29 cellular contexts compared by ENCODE assay signal in genomic region chr22:49943405-49943765, GRCh38. TPM values are rescaled to one million over a fixed set of nuclear protein-coding genes. Genes with fewer than 3 reads are reported as not detected.
DNase-seq lines count a peak whose midpoint lies in the region; ATAC-seq and TF ChIP-seq lines count a peak whose summit lies in the region.
"Had no signal": no experiment of that assay in that cellular context is flagged by ENCODE, and none has a peak within 500 bp of the region (broad histone marks: within the 10 kb centered on the region; RNA-seq: fewer than 3 reads in every experiment).

No MANE protein-coding gene starts in this region.

- DNase-seq in A673 (ENCODE audit: low spot score): no peak
- DNase-seq in SK-N-MC (ENCODE audit: low read depth, low spot score): no peak
- no peak for DNase-seq in memory B cell (ENCODE audit: low spot score in 2 of 2)
- DNase-seq in activated T-helper 1 cell treated with anti-CD3 and anti-CD28 coated beads, Interleukin-12 subunit alpha, Interleukin-12 subunit beta, Interleukin-2, Interleukin-4 antibody, amounts not matched to agents 30 ng/mL and 10 ng/mL and 1 ng/mL, durations not matched to agents 14 hours and 24 hours and 36 hours (ENCODE audit: low spot score): no peak
- no peak for DNase-seq in right atrium auricular region (ENCODE audit: low spot score)
- DNase-seq in MM.1S: no peak
- no peak for DNase-seq in left lung
- DNase-seq: activated CD4-positive, alpha-beta T cell treated with anti-CD3 and anti-CD28 coated beads, Interleukin-2, amount 50 U/mL, for 4 hours; Calu3; cortex of kidney; DND-41; effector memory CD4-positive, alpha-beta T cell; GF-D8; left colon; NCI-H1092; NCI-H1694; NCI-H446; NCI-H748 treated with DMSO at 0.1 percent for 48 hours; stimulated activated CD4-positive, alpha-beta T cell treated with anti-CD3 and anti-CD28 coated beads, Interleukin-4, amount 100 ng/mL, for 24 hours; T-helper 1 cell had no signal

- TF ChIP-seq CTCF in 22Rv1 (IDR thresholded peaks at IDR 0.05): no peak
- no peak for TF ChIP-seq CTCF in A673 (conservative IDR thresholded peaks at IDR 0.05; ENCODE audit: low read depth, low read length)
- TF ChIP-seq CTCF in right atrium auricular region (IDR thresholded peaks at IDR 0.05): no peak
- TF ChIP-seq CTCF in MM.1S (IDR thresholded peaks at IDR 0.05; ENCODE audit: low read length): no peak
- no peak for TF ChIP-seq CTCF in left lung (IDR thresholded peaks at IDR 0.05)

- H3K4me2 ChIP-seq in MM.1S (ENCODE audit: low read depth, low read length): no peak overlapping the region
- H3K4me2 ChIP-seq: GM23338 had no signal

- peak overlapping the region; percentile 75 for H3K27ac Mint-ChIP-seq in memory B cell
- H3K27ac Mint-ChIP-seq in activated T-helper 1 cell treated with anti-CD3 and anti-CD28 coated beads, Interleukin-12 subunit alpha, Interleukin-12 subunit beta, Interleukin-2, Interleukin-4 antibody, amounts not matched to agents 30 ng/mL and 10 ng/mL and 1 ng/mL, durations not matched to agents 14 hours and 24 hours and 36 hours: no peak overlapping the region
- H3K27ac Mint-ChIP-seq: activated naive CD4-positive, alpha-beta T cell treated with anti-CD3 and anti-CD28 coated beads, Interleukin-2, amount 50 U/mL, for 72 hours; activated T-helper 2 cell treated with anti-CD3 and anti-CD28 coated beads, Interferon-gamma antibody, Interleukin-2, Interleukin-4, amounts not matched to agents 10 μg/mL and 5 μg/mL and 100 μg/mL, durations not matched to agents 14 hours and 24 hours and 36 hours; GM23338; progenitor cell of endocrine pancreas had no signal

- no peaks in the 10 kb centered on the region for H3F3A ChIP-seq in MM.1S (ENCODE audit: insufficient read depth, low read length)

- no peaks in the 10 kb centered on the region for H3K9me2 ChIP-seq in MM.1S (replicated peaks; ENCODE audit: insufficient read depth, low read length)

- no peaks in the 10 kb centered on the region for H3K79me2 ChIP-seq in MM.1S (ENCODE audit: low read length)

- H3K36me3 ChIP-seq in A673 (ENCODE audit: insufficient read depth, low read length, poor library complexity, severe bottlenecking) (no peaks in the 10 kb centered on the region), SK-N-MC (ENCODE audit: insufficient read depth, low read length) (no peaks in the 10 kb centered on the region), right atrium auricular region (no peaks in the 10 kb centered on the region), MM.1S (replicated peaks; ENCODE audit: insufficient read depth, low read length) (no peaks in the 10 kb centered on the region), left lung (no peaks in the 10 kb centered on the region)
- H3K36me3 ChIP-seq: ascending aorta, suprapubic skin had no signal

- H3K4me3 Mint-ChIP-seq in memory B cell: peak overlapping the region; percentile 71
- no peak overlapping the region for H3K4me3 Mint-ChIP-seq in activated T-helper 1 cell treated with anti-CD3 and anti-CD28 coated beads, Interleukin-12 subunit alpha, Interleukin-12 subunit beta, Interleukin-2, Interleukin-4 antibody, amounts not matched to agents 30 ng/mL and 10 ng/mL and 1 ng/mL, durations not matched to agents 14 hours and 24 hours and 36 hours
- H3K4me3 Mint-ChIP-seq: GM23338 had no signal

- H4K20me1 ChIP-seq in MM.1S (ENCODE audit: insufficient read depth, low read length): no peaks in the 10 kb centered on the region

- H3K9ac ChIP-seq in SK-N-MC (ENCODE audit: insufficient read length) (no peak overlapping the region), MM.1S (ENCODE audit: low read length) (no peak overlapping the region)

- CTCF ChIA-PET in A673 (lab: Charles Lee): no interaction called here

- H3K27me3 ChIP-seq in A673 (replicated peaks; ENCODE audit: insufficient read depth, low read depth, low read length, poor library complexity) (no peaks in the 10 kb centered on the region), right atrium auricular region (no peaks in the 10 kb centered on the region), MM.1S (replicated peaks; ENCODE audit: insufficient read depth, low read length) (peaks cover 17% of the 10 kb centered on the region), left lung (no peaks in the 10 kb centered on the region)
- H3K27me3 ChIP-seq: ascending aorta, suprapubic skin had no signal

- H3K4me3 ChIP-seq in A673 (ENCODE audit: low read depth, low read length, poor library complexity, severe bottlenecking) (no peak overlapping the region), SK-N-MC (no peak overlapping the region), right atrium auricular region (no peak overlapping the region), MM.1S (ENCODE audit: low read length) (no peak overlapping the region), left lung (no peak overlapping the region)
- H3K4me3 ChIP-seq: ascending aorta, GM23338, suprapubic skin had no signal

- no peaks in the 10 kb centered on the region for H3K9me3 Mint-ChIP-seq in memory B cell
- H3K9me3 Mint-ChIP-seq in activated T-helper 1 cell treated with anti-CD3 and anti-CD28 coated beads, Interleukin-12 subunit alpha, Interleukin-12 subunit beta, Interleukin-2, Interleukin-4 antibody, amounts not matched to agents 30 ng/mL and 10 ng/mL and 1 ng/mL, durations not matched to agents 14 hours and 24 hours and 36 hours: no peaks in the 10 kb centered on the region
- H3K9me3 Mint-ChIP-seq: activated naive CD4-positive, alpha-beta T cell treated with anti-CD3 and anti-CD28 coated beads, Interleukin-2, amount 50 U/mL, for 72 hours; activated T-helper 2 cell treated with anti-CD3 and anti-CD28 coated beads, Interferon-gamma antibody, Interleukin-2, Interleukin-4, amounts not matched to agents 10 μg/mL and 5 μg/mL and 100 μg/mL, durations not matched to agents 14 hours and 24 hours and 36 hours had no signal

- ATAC-seq in memory B cell (ENCODE audit: low read depth) (no peak), left lung (no peak)
- ATAC-seq: left colon had no signal

- no TSS peak for BruUV-seq in A673 (replicated peaks; lab: Mats Ljungman, UMichigan)

- H3K27ac ChIP-seq in 22Rv1: peak overlapping the region; percentile 82
- peak overlapping the region; percentile 82 for H3K27ac ChIP-seq in A673 (ENCODE audit: low read depth, low read length, poor library complexity, severe bottlenecking)
- peak overlapping the region; percentile 62 for H3K27ac ChIP-seq in SK-N-MC
- peak overlapping the region in 1 of 2 donors; percentile 17 for H3K27ac ChIP-seq in right atrium auricular region
- no peak overlapping the region for H3K27ac ChIP-seq in MM.1S (ENCODE audit: low read length)
- no peak overlapping the region for H3K27ac ChIP-seq in left lung
- H3K27ac ChIP-seq: ascending aorta, C4-2B, epithelial cell of prostate, suprapubic skin had no signal

- H3K9me3 ChIP-seq in A673 (ENCODE audit: low read depth, low read length, poor library complexity, severe bottlenecking) (no peaks in the 10 kb centered on the region), SK-N-MC (ENCODE audit: low read depth, low read length) (no peaks in the 10 kb centered on the region), right atrium auricular region (no peaks in the 10 kb centered on the region), MM.1S (replicated peaks; ENCODE audit: insufficient read depth, low read length) (no peaks in the 10 kb centered on the region), left lung (no peaks in the 10 kb centered on the region)
- H3K9me3 ChIP-seq: ascending aorta, suprapubic skin had no signal

- H3K4me1 Mint-ChIP-seq in memory B cell: no peaks in the 10 kb centered on the region
- peaks cover 5% of the 10 kb centered on the region for H3K4me1 Mint-ChIP-seq in activated T-helper 1 cell treated with anti-CD3 and anti-CD28 coated beads, Interleukin-12 subunit alpha, Interleukin-12 subunit beta, Interleukin-2, Interleukin-4 antibody, amounts not matched to agents 30 ng/mL and 10 ng/mL and 1 ng/mL, durations not matched to agents 14 hours and 24 hours and 36 hours (ENCODE audit: low read depth)

- H3K4me1 ChIP-seq in A673 (ENCODE audit: insufficient read depth, low read length, poor library complexity, severe bottlenecking): peaks cover 22% of the 10 kb centered on the region
- peaks cover 0 to 20% of the 10 kb centered on the region in 2 donors for H3K4me1 ChIP-seq in right atrium auricular region
- no peaks in the 10 kb centered on the region for H3K4me1 ChIP-seq in MM.1S (ENCODE audit: low read length)
- H3K4me1 ChIP-seq in left lung: peaks cover 0 to 31% of the 10 kb centered on the region in 2 donors
- H3K4me1 ChIP-seq: ascending aorta had no signal

- H2AFZ ChIP-seq in MM.1S (ENCODE audit: low read length): no peak overlapping the region
- H2AFZ ChIP-seq: GM23338 had no signal

- POLR2A ChIA-PET in A673 (lab: Charles Lee; ENCODE audit: low non-redundant PET): no interaction called here

- intact Hi-C loops in A673 (cut with micrococcal nuclease; ENCODE audit: unreplicated experiment): no loop called here
- intact Hi-C loops in activated T-helper 1 cell treated with anti-CD3 and anti-CD28 coated beads, Interleukin-12 subunit alpha, Interleukin-12 subunit beta, Interleukin-2, Interleukin-4 antibody, amounts not matched to agents 30 ng/mL and 10 ng/mL and 1 ng/mL, durations not matched to agents 14 hours and 24 hours and 36 hours (cut with micrococcal nuclease): no loop called here
- intact Hi-C loops in left lung (cut with DNase I): no loop called here

- no peaks in the 10 kb centered on the region for H3K27me3 Mint-ChIP-seq in memory B cell
- H3K27me3 Mint-ChIP-seq in activated T-helper 1 cell treated with anti-CD3 and anti-CD28 coated beads, Interleukin-12 subunit alpha, Interleukin-12 subunit beta, Interleukin-2, Interleukin-4 antibody, amounts not matched to agents 30 ng/mL and 10 ng/mL and 1 ng/mL, durations not matched to agents 14 hours and 24 hours and 36 hours (ENCODE audit: insufficient read depth): no peaks in the 10 kb centered on the region
- H3K27me3 Mint-ChIP-seq: progenitor cell of endocrine pancreas had no signal

- peaks cover 3% of the 10 kb centered on the region for H3K36me3 Mint-ChIP-seq in memory B cell
- no peaks in the 10 kb centered on the region for H3K36me3 Mint-ChIP-seq in activated T-helper 1 cell treated with anti-CD3 and anti-CD28 coated beads, Interleukin-12 subunit alpha, Interleukin-12 subunit beta, Interleukin-2, Interleukin-4 antibody, amounts not matched to agents 30 ng/mL and 10 ng/mL and 1 ng/mL, durations not matched to agents 14 hours and 24 hours and 36 hours (ENCODE audit: low read depth)

RNA-seq across cellular contexts. Expression of gene PIM3, which starts 17.2 kb away (rescaled TPM):
- total RNA-seq in A673 (2021) (70.9 and 71.3 TPM in 2 replicates), right atrium auricular region (10 to 100 TPM; 64.5 to 66.9 TPM), left lung (100 to 1,000 TPM in 1 of 2 donors, 10 to 100 TPM in 1; 80.6 to 129 TPM)
- 290 and 291 TPM in 2 replicates for total RNA-seq in activated T-helper 1 cell treated with anti-CD3 and anti-CD28 coated beads, Interleukin-12 subunit alpha, Interleukin-12 subunit beta, Interleukin-2, Interleukin-4 antibody, amounts not matched to agents 30 ng/mL and 10 ng/mL and 1 ng/mL, durations not matched to agents 14 hours and 24 hours and 36 hours

RNA-seq across cellular contexts. Expression of gene CRELD2, which starts 25.0 kb away (rescaled TPM):
- total RNA-seq in A673 (2021) (54.1 and 54.7 TPM in 2 replicates), right atrium auricular region (10 to 100 TPM; 16.1 to 28.5 TPM), left lung (10 to 100 TPM; 59.7 to 79.7 TPM)
- total RNA-seq in activated T-helper 1 cell treated with anti-CD3 and anti-CD28 coated beads, Interleukin-12 subunit alpha, Interleukin-12 subunit beta, Interleukin-2, Interleukin-4 antibody, amounts not matched to agents 30 ng/mL and 10 ng/mL and 1 ng/mL, durations not matched to agents 14 hours and 24 hours and 36 hours: 48.1 and 51.0 TPM in 2 replicates

RNA-seq across cellular contexts. Expression of gene ALG12, which starts 25.1 kb away (rescaled TPM):
- total RNA-seq in A673 (2021): 18.6 and 19.8 TPM in 2 replicates
- total RNA-seq in activated T-helper 1 cell treated with anti-CD3 and anti-CD28 coated beads, Interleukin-12 subunit alpha, Interleukin-12 subunit beta, Interleukin-2, Interleukin-4 antibody, amounts not matched to agents 30 ng/mL and 10 ng/mL and 1 ng/mL, durations not matched to agents 14 hours and 24 hours and 36 hours: 13.1 and 18.5 TPM in 2 replicates
- 10 to 100 TPM; 19.7 to 19.8 TPM for total RNA-seq in right atrium auricular region
- total RNA-seq in left lung: 10 to 100 TPM; 29.4 to 35.2 TPM

Comparison
In these comparisons a context has a peak if more than half of its experiments do, and no peak if none do; other contexts are left out.
1. H3K27ac ChIP-seq: peak in 22Rv1 (single experiment), A673 (single experiment) and SK-N-MC (single experiment); none in MM.1S (single experiment) and left lung (0 of 2).